In the genomic region with DNA sequence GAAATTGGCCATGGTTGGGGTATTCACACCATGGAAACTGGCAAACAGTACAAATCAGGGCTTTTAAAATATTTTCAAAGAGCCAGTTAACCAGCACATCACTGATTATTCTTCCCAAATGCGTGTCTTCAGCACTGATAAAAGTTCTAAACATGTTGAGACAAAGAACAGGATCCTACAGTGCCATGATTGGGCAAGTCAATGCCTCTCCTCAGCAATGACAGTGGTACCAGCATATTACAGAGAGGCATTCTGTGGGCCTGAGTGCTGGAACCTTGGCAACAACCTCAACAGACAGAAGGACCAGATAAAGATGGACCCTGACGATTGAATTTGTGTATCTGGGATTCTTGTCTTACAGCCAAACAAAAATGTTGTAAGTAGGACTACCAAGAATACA, we compare ENCODE assay signal across 27 cellular contexts.
DNase-seq lines count a peak whose midpoint lies in the region; ATAC-seq, FAIRE-seq and TF ChIP-seq lines count a peak whose summit lies in the region.
"Had no signal": no experiment of that assay in that cellular context is flagged by ENCODE, and none has a peak within 500 bp of the region (broad histone marks: within the 10 kb centered on the region; RNA-seq: fewer than 3 reads in every experiment).

No MANE protein-coding gene starts in this region.

- no peak for ATAC-seq in GM21786 (IDR thresholded peaks at IDR 0.05; ENCODE audit: unreplicated experiment)
- ATAC-seq: A549 had no signal

- H3K4me3 ChIP-seq in keratinocyte (ENCODE audit: control insufficient read depth in 2 of 3, extremely low read depth in 1 of 3, insufficient read depth in 2 of 3, low read depth in 1 of 3, low read length in 3 of 3) (no peak overlapping the region), tibial artery (no peak overlapping the region)
- H3K4me3 ChIP-seq: A549; BLaER1 treated with 17β-estradiol and CSF1 and Interleukin-3, amounts not matched to agents 10 nM and 100 nM; HAP-1 had no signal

- H3K27me3 ChIP-seq in keratinocyte (ENCODE audit: control insufficient read depth, extremely low read depth, insufficient read depth, low read length) (no peaks in the 10 kb centered on the region), tibial artery (no peaks in the 10 kb centered on the region)
- H3K27me3 ChIP-seq: BE2C; BLaER1 treated with 17β-estradiol and CSF1 and Interleukin-3, amounts not matched to agents 10 nM and 100 nM had no signal

- no peaks in the 10 kb centered on the region for H3K9me1 ChIP-seq in keratinocyte (ENCODE audit: control insufficient read depth, extremely low read depth, insufficient read depth, low read length)

- peaks cover 6% of the 10 kb centered on the region for H3K4me1 ChIP-seq in keratinocyte (ENCODE audit: control insufficient read depth, extremely low read depth, insufficient read depth, low read length)
- no peaks in the 10 kb centered on the region for H3K4me1 ChIP-seq in tibial artery
- H3K4me1 ChIP-seq: A549, BE2C had no signal

- intact Hi-C loops in tibial artery (cut with DNase I; ENCODE audit: low total_unique reads), result no loop called here

- no peak overlapping the region for H3K27ac Mint-ChIP-seq in osteocyte (ENCODE audit: unreplicated experiment)
- H3K27ac Mint-ChIP-seq: CD14-positive monocyte; CD4-positive, alpha-beta T cell; CD8-positive, alpha-beta memory T cell; HFFc6 had no signal

- H3K4me3 Mint-ChIP-seq in osteocyte (ENCODE audit: unreplicated experiment), result no peak overlapping the region
- H3K4me3 Mint-ChIP-seq: CD14-positive monocyte; CD4-positive, alpha-beta T cell; CD8-positive, alpha-beta memory T cell; HFFc6 had no signal

- no peaks in the 10 kb centered on the region for H3K9me3 Mint-ChIP-seq in osteocyte (ENCODE audit: unreplicated experiment)
- H3K9me3 Mint-ChIP-seq: CD14-positive monocyte; CD4-positive, alpha-beta T cell; CD8-positive, alpha-beta memory T cell; HFFc6 had no signal

- H3K4me2 ChIP-seq in keratinocyte (ENCODE audit: control insufficient read depth, extremely low read depth, insufficient read depth, low read depth, low read length), result peak overlapping the region; percentile 13
- H3K4me2 ChIP-seq: A549; BLaER1 treated with 17β-estradiol and CSF1 and Interleukin-3, amounts not matched to agents 10 nM and 100 nM had no signal

- no peak overlapping the region for H3K9ac ChIP-seq in keratinocyte (ENCODE audit: control insufficient read depth, extremely low read depth, insufficient read depth, low read length)
- H3K9ac ChIP-seq: BLaER1 treated with 17β-estradiol and CSF1 and Interleukin-3, amounts not matched to agents 10 nM and 100 nM had no signal

- in situ Hi-C loops in G401 (cut with HindIII; ENCODE audit: low sequenced_read_pairs), result no loop called here

- H3K9me3 ChIP-seq in keratinocyte (ENCODE audit: control insufficient read depth, low read depth, low read length) (no peaks in the 10 kb centered on the region), tibial artery (no peaks in the 10 kb centered on the region)
- H3K9me3 ChIP-seq: A549; BE2C; BLaER1 treated with 17β-estradiol and CSF1 and Interleukin-3, amounts not matched to agents 10 nM and 100 nM; HAP-1 had no signal

- H3K36me3 ChIP-seq in keratinocyte (ENCODE audit: control insufficient read depth in 2 of 2, extremely low read depth in 1 of 2, insufficient read depth in 2 of 2, low read length in 2 of 2) (no peaks in the 10 kb centered on the region), tibial artery (no peaks in the 10 kb centered on the region)
- H3K36me3 ChIP-seq: BE2C, HAP-1 had no signal

- H3K36me3 Mint-ChIP-seq in osteocyte (ENCODE audit: unreplicated experiment), result no peaks in the 10 kb centered on the region
- H3K36me3 Mint-ChIP-seq: CD14-positive monocyte had no signal

- no peaks in the 10 kb centered on the region for H3K4me1 Mint-ChIP-seq in osteocyte (ENCODE audit: unreplicated experiment)
- H3K4me1 Mint-ChIP-seq: CD14-positive monocyte had no signal

- H3K27ac ChIP-seq in epithelial cell of prostate (peak overlapping the region; percentile 20), keratinocyte (ENCODE audit: control insufficient read depth, insufficient read depth, low read length) (no peak overlapping the region), tibial artery (no peak overlapping the region)
- H3K27ac ChIP-seq: A549; BLaER1 treated with 17β-estradiol and CSF1 and Interleukin-3, amounts not matched to agents 10 nM and 100 nM had no signal

- dilution Hi-C loops in keratinocyte (cut with MboI; ENCODE audit: extremely low pct_ligation_motif_present, low sequenced_read_pairs), result no loop called here

- no peak for TF ChIP-seq CTCF in keratinocyte (optimal IDR thresholded peaks at IDR 0.05 in 1 of 3, IDR thresholded peaks at IDR 0.05 in 1 of 3, conservative IDR thresholded peaks at IDR 0.05 in 1 of 3; ENCODE audit: extremely low read depth in 1 of 3, insufficient read depth in 2 of 3, low read length in 3 of 3)
- TF ChIP-seq CTCF in tibial artery (IDR thresholded peaks at IDR 0.05), result no peak
- no peak for TF ChIP-seq CTCF in osteocyte (IDR thresholded peaks at IDR 0.05)

- H2AFZ ChIP-seq in keratinocyte (ENCODE audit: control insufficient read depth, low read length), result no peak overlapping the region

- H3K27me3 Mint-ChIP-seq in osteocyte (ENCODE audit: unreplicated experiment), result no peaks in the 10 kb centered on the region
- H3K27me3 Mint-ChIP-seq: CD4-positive, alpha-beta T cell had no signal

- no peaks in the 10 kb centered on the region for H3K79me2 ChIP-seq in keratinocyte (ENCODE audit: control insufficient read depth, insufficient read depth, low read length)

- FAIRE-seq in keratinocyte (lab: Jason Lieb, UNC), result peak; percentile 46
- FAIRE-seq: D721Med, GM12891, GM18507, H54 had no signal

- no peaks in the 10 kb centered on the region for H4K20me1 ChIP-seq in keratinocyte (ENCODE audit: control insufficient read depth, extremely low read depth, insufficient read depth, low read length)
- H4K20me1 ChIP-seq: BLaER1 treated with 17β-estradiol and CSF1 and Interleukin-3, amounts not matched to agents 10 nM and 100 nM had no signal

- DNase-seq in G401 (ENCODE audit: low spot score) (peak; percentile 48), cerebellar cortex (ENCODE audit: low spot score) (peak; percentile 41), epithelial cell of prostate (ENCODE audit: low read depth, low spot score) (no peak), keratinocyte (ENCODE audit: low read depth, low spot score) (no peak), tibial artery (no peak), osteocyte (ENCODE audit: extremely low spot score, unreplicated experiment) (no peak)
- DNase-seq: 8988T; ACHN; AML-193; BE2C; CD4-positive, alpha-beta T cell; CD8-positive, alpha-beta memory T cell; DMS 273 treated with DMSO at 0.1 percent for 48 hours; DMS79; EL; GF-D8; GOT3; HFFc6 had no signal

Comparison
In these comparisons a context has a peak if more than half of its experiments do, and no peak if none do; other contexts are left out.
1. DNase-seq: peak in G401 (single experiment) and cerebellar cortex (single experiment); none in epithelial cell of prostate (single experiment), keratinocyte (single experiment), tibial artery (0 of 2) and osteocyte (single experiment).